ENCODE assay signal across 17 cellular contexts in genomic region chr9:81777514-81777913, GRCh38.
"Had no signal": no experiment of that assay in that cellular context is flagged by ENCODE, and none has a peak within 500 bp of the region (broad histone marks: within the 10 kb centered on the region; RNA-seq: fewer than 3 reads in every experiment).

No MANE protein-coding gene starts in this region.

- H3K36me3 Mint-ChIP-seq: activated naive CD4-positive, alpha-beta T cell treated with anti-CD3 and anti-CD28 coated beads, Interleukin-2, amount 50 U/mL, for 72 hours; natural killer cell; stimulated activated memory B cell treated with anti-CD40 and anti-IgM and Interleukin-4, amounts not matched to agents 10 μg/mL and 1 μg/mL and 100 μg/mL, for 72 hours had no signal

- H3K9me3 Mint-ChIP-seq: natural killer cell had no signal

- H3K4me3 Mint-ChIP-seq: activated T-helper 1 cell treated with anti-CD3 and anti-CD28 coated beads, Interleukin-12 subunit alpha, Interleukin-12 subunit beta, Interleukin-2, Interleukin-4 antibody, amounts not matched to agents 30 ng/mL and 10 ng/mL and 1 ng/mL, durations not matched to agents 14 hours and 24 hours and 36 hours; endodermal cell; natural killer cell; stimulated activated memory B cell treated with anti-CD40 and anti-IgM and Interleukin-4, amounts not matched to agents 10 μg/mL and 1 μg/mL and 100 μg/mL, for 72 hours had no signal

- DNase-seq: activated CD4-positive, alpha-beta T cell treated with anti-CD3 and anti-CD28 coated beads for 1 hour; activated CD4-positive, alpha-beta T cell treated with anti-CD3 and anti-CD28 coated beads, Interleukin-2, amount 50 U/mL, for 4 hours; activated gamma-delta T cell treated with Interleukin-2 at 50 U/mL for 16 hours; colonic mucosa; endodermal cell; heart right ventricle; mesendoderm; natural killer cell; nucleus accumbens; right lobe of liver; stimulated activated CD4-positive, alpha-beta T cell treated with anti-CD3 and anti-CD28 coated beads, Interleukin-4, amount 100 ng/mL, for 24 hours; T-helper 2 cell; WERI-Rb-1 had no signal

- H3K27ac Mint-ChIP-seq: activated naive CD4-positive, alpha-beta T cell treated with anti-CD3 and anti-CD28 coated beads, Interleukin-2, amount 50 U/mL, for 72 hours; activated T-helper 1 cell treated with anti-CD3 and anti-CD28 coated beads, Interleukin-12 subunit alpha, Interleukin-12 subunit beta, Interleukin-2, Interleukin-4 antibody, amounts not matched to agents 30 ng/mL and 10 ng/mL and 1 ng/mL, durations not matched to agents 14 hours and 24 hours and 36 hours; endodermal cell; natural killer cell; progenitor cell of endocrine pancreas; stimulated activated memory B cell treated with anti-CD40 and anti-IgM and Interleukin-4, amounts not matched to agents 10 μg/mL and 1 μg/mL and 100 μg/mL, for 72 hours had no signal

- H3K4me1 Mint-ChIP-seq: natural killer cell; stimulated activated memory B cell treated with anti-CD40 and anti-IgM and Interleukin-4, amounts not matched to agents 10 μg/mL and 1 μg/mL and 100 μg/mL, for 72 hours had no signal
